In genomic region chr2:237590272-237591020, GRCh38 we compare ENCODE assay signal across 8 cellular contexts.
DNase-seq lines count a peak whose midpoint lies in the region; ATAC-seq and TF ChIP-seq lines count a peak whose summit lies in the region.

TSS of gene RAB17 (minus strand) at chr2:237590734. CDS start at chr2:237586154, 4,580 bp downstream.

- H3K9me3 ChIP-seq in endocrine pancreas (ENCODE audit: control insufficient read depth, low read length) (no peaks in the 10 kb centered on the region), muscle layer of duodenum (ENCODE audit: control insufficient read depth in 1 of 2, low read length in 2 of 2) (no peaks in the 10 kb centered on the region)

- peak within 1 kb of the TSS; percentile 15 for H3K9ac ChIP-seq in endocrine pancreas (ENCODE audit: control insufficient read depth, insufficient read depth, low read length)

- TF ChIP-seq POLR2A in GM18505 (IDR thresholded peaks at IDR 0.05; ENCODE audit: borderline replicate concordance, extremely low read depth, insufficient read depth, insufficient read length): no peak

- H3K36me3 ChIP-seq in endocrine pancreas (ENCODE audit: control insufficient read depth, insufficient read depth, low read length): no peaks in the 10 kb centered on the region
- H3K36me3 ChIP-seq in muscle layer of duodenum (ENCODE audit: control insufficient read depth in 1 of 2, insufficient read depth in 2 of 2, low read length in 2 of 2): no peaks in the 10 kb centered on the region

- peak within 1 kb of the TSS; percentile 24 for H3K27ac ChIP-seq in muscle layer of duodenum (ENCODE audit: low read length)

- DNase-seq in COLO668 (lab: John Stamatoyannopoulos, UW; ENCODE audit: unreplicated experiment) (peak; percentile 83), NCI-H146 treated with DMSO at 0.1 percent for 48 hours (lab: John Stamatoyannopoulos, UW; ENCODE audit: unreplicated experiment) (peak; percentile 85), NCI-H2171 treated with DMSO at 0.1 percent for 48 hours (lab: John Stamatoyannopoulos, UW) (no peak)

- peak within 1 kb of the TSS; percentile 78 for H3K4me3 ChIP-seq in endocrine pancreas (ENCODE audit: control insufficient read depth, insufficient read depth, low read length)
- H3K4me3 ChIP-seq in muscle layer of duodenum (ENCODE audit: low read depth in 1 of 2, low read length in 2 of 2): peak within 1 kb of the TSS in 1 of 2 donors; percentile 42

- ATAC-seq in GM18505 (IDR thresholded peaks at IDR 0.05; ENCODE audit: unreplicated experiment) (no peak), HG02885 (IDR thresholded peaks at IDR 0.05; ENCODE audit: poor library complexity, unreplicated experiment) (no peak), GM21529 (IDR thresholded peaks at IDR 0.05; ENCODE audit: unreplicated experiment) (no peak)

- H3K4me1 ChIP-seq in endocrine pancreas (ENCODE audit: control insufficient read depth, insufficient read depth, low read length) (no peaks in the 10 kb centered on the region), muscle layer of duodenum (ENCODE audit: control insufficient read depth in 1 of 2, insufficient read depth in 2 of 2, low read length in 2 of 2) (peaks cover 6 to 12% of the 10 kb centered on the region in 2 donors)

- H3K27me3 ChIP-seq in endocrine pancreas (ENCODE audit: control insufficient read depth, insufficient read depth, low read length) (no peaks in the 10 kb centered on the region), muscle layer of duodenum (ENCODE audit: low read depth, low read length) (no peaks in the 10 kb centered on the region)
